1 cellular context compared by ENCODE assay signal in genomic region chr12:127680516-127680915, GRCh38.
TF ChIP-seq lines count a peak whose summit lies in the region.

No MANE protein-coding gene starts in this region.

TF ChIP-seq in A549, 52 proteins besides CTCF, POLR2A, EP300 and RAD21 (continued from another document):
- TF ChIP-seq HMGXB4 (CRISPR knock-in tag; IDR thresholded peaks at IDR 0.05; ENCODE audit: borderline replicate concordance) (no peak), ATOH8 (CRISPR knock-in tag; IDR thresholded peaks at IDR 0.05; ENCODE audit: low read depth) (no peak)
